ENCODE assay signal across 8 cellular contexts in the genomic region with DNA sequence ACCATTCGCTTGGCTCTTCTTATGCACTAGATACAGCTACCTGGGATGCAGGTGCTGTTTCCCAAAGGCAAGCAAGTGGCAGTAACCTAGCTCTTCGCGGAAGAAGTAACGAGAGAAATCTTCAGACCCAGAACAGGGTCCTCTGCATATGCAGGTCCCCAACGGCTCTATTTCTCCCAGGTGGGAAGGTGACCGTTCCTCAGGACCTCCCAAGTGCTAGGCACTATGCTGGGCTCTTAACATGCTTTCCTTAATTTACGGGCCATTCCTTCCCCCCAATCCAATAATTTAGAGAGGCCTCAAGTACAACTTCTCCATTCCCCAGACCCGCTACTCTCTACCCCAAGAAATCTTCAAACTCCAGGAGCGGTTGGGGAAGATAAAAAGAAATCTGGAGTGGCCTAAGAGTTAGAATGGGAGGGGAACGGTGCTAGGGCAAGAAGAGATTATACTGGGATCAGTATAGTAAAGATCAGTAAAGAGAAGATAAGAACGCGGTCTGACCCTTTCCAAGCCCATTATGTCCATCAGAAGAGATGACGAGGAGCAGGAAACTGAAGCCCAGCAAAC. TPM values are rescaled to one million over a fixed set of nuclear protein-coding genes. Genes with fewer than 3 reads are reported as not detected.
DNase-seq lines count a peak whose midpoint lies in the region; ATAC-seq and TF ChIP-seq lines count a peak whose summit lies in the region.

No MANE protein-coding gene starts in this region.

- no peak for ATAC-seq in T-helper 17 cell
- ATAC-seq in GM21423 (IDR thresholded peaks at IDR 0.05; ENCODE audit: unreplicated experiment): no peak
- no peak for ATAC-seq in GM18873 (IDR thresholded peaks at IDR 0.05; ENCODE audit: low FRiP score, unreplicated experiment)
- no peak for ATAC-seq in HG03520 (IDR thresholded peaks at IDR 0.05; ENCODE audit: unreplicated experiment)

- H3K4me1 Mint-ChIP-seq in T-helper 17 cell: peaks cover 39% of the 10 kb centered on the region

- no peaks in the 10 kb centered on the region for H3K27me3 Mint-ChIP-seq in T-helper 17 cell

- H3K36me3 ChIP-seq in HEK293 (ENCODE audit: control insufficient read depth in 2 of 2, insufficient read depth in 1 of 2, low read length in 2 of 2): peaks cover 0 to 22% of the 10 kb centered on the region in 2 experiments; a peak in 2 of 3 replicates
- H3K36me3 ChIP-seq in skeletal muscle satellite cell (ENCODE audit: insufficient read depth, low read length): peaks cover 7% of the 10 kb centered on the region

- H3K9me3 ChIP-seq in HEK293 (ENCODE audit: control insufficient read depth, insufficient read depth, low read depth, low read length) (no peaks in the 10 kb centered on the region), T-helper 17 cell (ENCODE audit: control insufficient read depth, low read length, poor library complexity, severe bottlenecking) (no peaks in the 10 kb centered on the region), skeletal muscle satellite cell (replicated peaks; ENCODE audit: low read length) (no peaks in the 10 kb centered on the region)

- peak overlapping the region; percentile 94 for H3K27ac Mint-ChIP-seq in T-helper 17 cell

- no peaks in the 10 kb centered on the region for H3K27me3 ChIP-seq in skeletal muscle satellite cell (ENCODE audit: control insufficient read depth, insufficient read depth, low read length)

- H3K27ac ChIP-seq in HEK293 (ENCODE audit: extremely low read depth, low read depth, low read length): peak overlapping the region; percentile 84

- POLR2A ChIA-PET in HEK293 (lab: Yijun Ruan, JAX): interaction anchor here (0.6 to 3.1 kb wide), 13 partner anchors 11 to 498 kb away, joined by 3 to 30 read pairs (median 4); a partner anchor contains a TSS

- H3K4me3 Mint-ChIP-seq in T-helper 17 cell: peak overlapping the region; percentile 98

- peak overlapping the region; percentile 96 for H3K4me2 ChIP-seq in skeletal muscle satellite cell (ENCODE audit: low read length)

- peaks cover 11% of the 10 kb centered on the region; the same call in 1 of the 2 replicates for H3K4me1 ChIP-seq in HEK293 (ENCODE audit: control insufficient read depth, insufficient read depth, low read length)
- H3K4me1 ChIP-seq in skeletal muscle satellite cell (ENCODE audit: control insufficient read depth, insufficient read depth, low read length): peaks cover 33% of the 10 kb centered on the region

- no peak for TF ChIP-seq CTCF in HEK293 (tag by site-specific recombination; IDR thresholded peaks at IDR 0.05)
- no peak for TF ChIP-seq CTCF in fibroblast of villous mesenchyme (IDR thresholded peaks at IDR 0.05; ENCODE audit: insufficient read depth, low read depth, low read length)

- no peak for DNase-seq in T-helper 17 cell
- no peak for DNase-seq in fibroblast of villous mesenchyme (ENCODE audit: low read depth)
- no peak for DNase-seq in GOT3 (lab: John Stamatoyannopoulos, UW)

- peak overlapping the region; percentile 91 for H3K4me3 ChIP-seq in HEK293 (ENCODE audit: low read depth, low read length)
- peak overlapping the region; percentile 92 for H3K4me3 ChIP-seq in fibroblast of villous mesenchyme (ENCODE audit: low read depth, low read length)
- peak overlapping the region; percentile 97 for H3K4me3 ChIP-seq in skeletal muscle satellite cell (ENCODE audit: low read length)

- CTCF ChIA-PET in HEK293 (lab: Yijun Ruan, JAX): interaction anchor here (0.6 kb wide), 2 partner anchors 10 to 44 kb away, joined by 3 read pairs; no protein-coding TSS in a partner anchor

- H3K9ac ChIP-seq in skeletal muscle satellite cell (ENCODE audit: low read depth, low read length): peak overlapping the region; percentile 94

- H3K36me3 Mint-ChIP-seq in T-helper 17 cell (ENCODE audit: low read depth): peaks cover 2% of the 10 kb centered on the region

TF ChIP-seq in HEK293, 187 proteins besides CTCF, POLR2A, EP300 and RAD21:
- peak; percentile 96 for TF ChIP-seq SCRT2 (tag by site-specific recombination; IDR thresholded peaks at IDR 0.05)
- TF ChIP-seq ZFP37 (tag by site-specific recombination; IDR thresholded peaks at IDR 0.05): 0 out of 2 replicates have a peak, but pooled peaks have one; percentile 6
- TF ChIP-seq KLF7 (tag by site-specific recombination; IDR thresholded peaks at IDR 0.05; ENCODE audit: borderline replicate concordance): no peak

RNA-seq across cellular contexts. Expression of a gene that starts 0.4 kb away (rescaled TPM):
- total RNA-seq in T-helper 17 cell (10 to 100 TPM; 23.1 to 24.4 TPM), fibroblast of villous mesenchyme (44.8 and 57.0 TPM in 2 replicates)
- 46.9 and 53.5 TPM in 2 replicates for total RNA-seq in skeletal muscle satellite cell (2012; rRNA removed)

RNA-seq across cellular contexts. Expression of a gene that starts 1.5 kb away (rescaled TPM):
- total RNA-seq in T-helper 17 cell (10 to 100 TPM; 33.6 to 40.6 TPM), fibroblast of villous mesenchyme (66.0 and 76.4 TPM in 2 replicates)
- 57.7 and 64.1 TPM in 2 replicates for total RNA-seq in skeletal muscle satellite cell (2012; rRNA removed)

RNA-seq across cellular contexts. Expression of a gene that starts 21.0 kb away (rescaled TPM):
- total RNA-seq in T-helper 17 cell (10 to 100 TPM; 19.9 to 23.2 TPM), fibroblast of villous mesenchyme (13.0 and 18.7 TPM in 2 replicates)
- total RNA-seq in skeletal muscle satellite cell (2012; rRNA removed): 16.2 and 17.2 TPM in 2 replicates
